ENCODE assay signal across 8 cellular contexts in genomic region chr11:72683782-72684200, GRCh38. TPM values are rescaled to one million over a fixed set of nuclear protein-coding genes. Genes with fewer than 3 reads are reported as not detected.
DNase-seq lines count a peak whose midpoint lies in the region; ATAC-seq and TF ChIP-seq lines count a peak whose summit lies in the region.

No MANE protein-coding gene starts in this region.

- 52% methylated on average over 7 of the region's 7 CpGs for WGBS in prostate gland

- H3K4me3 Mint-ChIP-seq in glutamatergic neuron (ENCODE audit: unreplicated experiment) = no peak overlapping the region

- peaks cover 2% of the 10 kb centered on the region for H3K9me3 Mint-ChIP-seq in glutamatergic neuron (ENCODE audit: unreplicated experiment)

- peaks cover 5% of the 10 kb centered on the region for H3K27me3 Mint-ChIP-seq in glutamatergic neuron (ENCODE audit: unreplicated experiment)

- no peak overlapping the region for H3K27ac ChIP-seq in prostate gland

- peaks cover 7% of the 10 kb centered on the region for H3K27me3 ChIP-seq in prostate gland (replicated peaks; ENCODE audit: insufficient read depth)

- no peaks in the 10 kb centered on the region for H3K36me3 Mint-ChIP-seq in glutamatergic neuron (ENCODE audit: unreplicated experiment)

- peaks cover 5% of the 10 kb centered on the region for H3K4me1 Mint-ChIP-seq in glutamatergic neuron (ENCODE audit: low read depth, unreplicated experiment)

- peaks cover 0 to 5% of the 10 kb centered on the region in 2 donors for H3K36me3 ChIP-seq in prostate gland

- peak; percentile 50 for ATAC-seq in HG02852 (IDR thresholded peaks at IDR 0.05; ENCODE audit: unreplicated experiment)
- no peak for ATAC-seq in HG02610 (IDR thresholded peaks at IDR 0.05; ENCODE audit: unreplicated experiment)
- no peak for ATAC-seq in HG02840 (IDR thresholded peaks at IDR 0.05; ENCODE audit: low FRiP score, unreplicated experiment)

- H3K4me3 ChIP-seq in prostate gland = no peak overlapping the region

- no peaks in the 10 kb centered on the region for H3K9me3 ChIP-seq in prostate gland

- H3K4me1 ChIP-seq in prostate gland (replicated peaks) = no peaks in the 10 kb centered on the region

- TF ChIP-seq CTCF in glutamatergic neuron (IDR thresholded peaks at IDR 0.05; ENCODE audit: partially characterized antibody, unreplicated experiment) (peak; percentile 92), prostate gland (IDR thresholded peaks at IDR 0.05) (peak; percentile 69 to 91 (median 82))

- no peak for TF ChIP-seq POLR2A in prostate gland (IDR thresholded peaks at IDR 0.05)

- intact Hi-C loops in prostate gland (cut with DNase I) = loop anchor here (2.0 to 10.0 kb wide), 2 partner anchors 93 to 209 kb away; no protein-coding TSS in a partner anchor

- DNase-seq in COLO829 (ENCODE audit: low spot score) (peak; percentile 65), SHP77 treated with DMSO at 0.1 percent for 48 hours (lab: John Stamatoyannopoulos, UW) (peak; percentile 51), activated gamma-delta T cell treated with Interleukin-2 at 50 U/mL for 16 hours (peak; percentile 61), glutamatergic neuron (peak; percentile 92), prostate gland (ENCODE audit: low spot score) (peak; percentile 49)

- no peak overlapping the region for H3K27ac Mint-ChIP-seq in glutamatergic neuron (ENCODE audit: unreplicated experiment)

RNA-seq across cellular contexts. Expression of gene PDE2A, which starts 9.6 kb away (rescaled TPM):
- total RNA-seq in glutamatergic neuron (ENCODE audit: unreplicated experiment) (16.9 TPM), prostate gland (10 to 100 TPM; 24.2 to 47.7 TPM)
